ENCODE assay signal across 27 cellular contexts in genomic region chr1:76690784-76691183, GRCh38.
DNase-seq lines count a peak whose midpoint lies in the region; ATAC-seq, FAIRE-seq and TF ChIP-seq lines count a peak whose summit lies in the region.
"Had no signal": no experiment of that assay in that cellular context is flagged by ENCODE, and none has a peak within 500 bp of the region (broad histone marks: within the 10 kb centered on the region; RNA-seq: fewer than 3 reads in every experiment).

No MANE protein-coding gene starts in this region.

- no peak for FAIRE-seq in urothelium cell line (lab: Jason Lieb, UNC)
- FAIRE-seq: islet of Langerhans had no signal

- 40% methylated on average over 4 of the region's 4 CpGs for WGBS in tibial nerve, 2 donors

- TF ChIP-seq POLR2A in tibial nerve (IDR thresholded peaks at IDR 0.05) = no peak

- TF ChIP-seq CTCF in tibial nerve (IDR thresholded peaks at IDR 0.05) = no peak

- ATAC-seq in HG03521 (IDR thresholded peaks at IDR 0.05; ENCODE audit: unreplicated experiment) = no peak
- ATAC-seq: psoas muscle had no signal

- no peak overlapping the region for H3K4me3 ChIP-seq in tibial nerve
- H3K4me3 ChIP-seq: colonic mucosa, left ventricle myocardium inferior, psoas muscle, tibial artery had no signal

- no peak overlapping the region for H3K27ac ChIP-seq in tibial nerve
- H3K27ac ChIP-seq: C4-2B, colonic mucosa, left ventricle myocardium inferior, psoas muscle, tibial artery had no signal

- peaks cover 0 to 4% (median 0%) of the 10 kb centered on the region in 4 donors for H3K9me3 ChIP-seq in tibial nerve
- H3K9me3 ChIP-seq: colonic mucosa, psoas muscle had no signal

- H3K4me1 ChIP-seq in tibial nerve = no peaks in the 10 kb centered on the region
- H3K4me1 ChIP-seq: colonic mucosa, left ventricle myocardium inferior, psoas muscle, tibial artery had no signal

- H3K27me3 ChIP-seq in tibial nerve = no peaks in the 10 kb centered on the region
- H3K27me3 ChIP-seq: colonic mucosa had no signal

- TF ChIP-seq EP300 in tibial nerve (IDR thresholded peaks at IDR 0.05) = no peak

- DNase-seq in HCEC 1CT = peak; percentile 11
- DNase-seq in amniotic epithelial cell (ENCODE audit: low read depth) = peak; percentile 44
- DNase-seq in iris pigment epithelial cell (ENCODE audit: low read depth) = peak; percentile 50
- DNase-seq in urothelium cell line (ENCODE audit: low spot score) = peak; percentile 30
- DNase-seq in tibial nerve (ENCODE audit: low spot score in 2 of 2) = no peak
- no peak for DNase-seq in HuH-7.5 (ENCODE audit: low spot score)
- DNase-seq: activated CD4-positive, alpha-beta T cell treated with anti-CD3 and anti-CD28 coated beads, Interleukin-2, amount 50 U/mL, for 48 hours; activated naive CD4-positive, alpha-beta T cell treated with Interleukin-2 at 50 U/mL for 16 hours; amniotic stem cell; colonic mucosa; DMS79 treated with DMSO at 0.1 percent for 48 hours; effector CD8-positive, alpha-beta T cell; HFFc6; KBM-7; left ventricle myocardium inferior; NCI-H1930; NCI-H2171 treated with DMSO at 0.1 percent for 48 hours; NCI-H510A treated with DMSO at 0.1 percent for 48 hours; nucleus accumbens; psoas muscle; RPMI8226; stimulated activated CD4-positive, alpha-beta T cell treated with anti-CD3 and anti-CD28 coated beads, Interleukin-15, amount 100 ng/mL, for 24 hours; stimulated activated CD4-positive, alpha-beta T cell treated with anti-CD3 and anti-CD28 coated beads, Interleukin-4, amount 100 ng/mL, for 4 hours; tibial artery had no signal

- no peaks in the 10 kb centered on the region for H3K36me3 ChIP-seq in tibial nerve
- H3K36me3 ChIP-seq: colonic mucosa, left ventricle myocardium inferior, tibial artery had no signal

Comparison
In these comparisons a context has a peak if more than half of its experiments do, and no peak if none do; other contexts are left out.
1. DNase-seq: peak in HCEC 1CT (single experiment), amniotic epithelial cell (single experiment), iris pigment epithelial cell (single experiment) and urothelium cell line (single experiment); none in tibial nerve (0 of 2) and HuH-7.5 (single experiment).